ENCODE assay signal across 8 cellular contexts in the genomic region with DNA sequence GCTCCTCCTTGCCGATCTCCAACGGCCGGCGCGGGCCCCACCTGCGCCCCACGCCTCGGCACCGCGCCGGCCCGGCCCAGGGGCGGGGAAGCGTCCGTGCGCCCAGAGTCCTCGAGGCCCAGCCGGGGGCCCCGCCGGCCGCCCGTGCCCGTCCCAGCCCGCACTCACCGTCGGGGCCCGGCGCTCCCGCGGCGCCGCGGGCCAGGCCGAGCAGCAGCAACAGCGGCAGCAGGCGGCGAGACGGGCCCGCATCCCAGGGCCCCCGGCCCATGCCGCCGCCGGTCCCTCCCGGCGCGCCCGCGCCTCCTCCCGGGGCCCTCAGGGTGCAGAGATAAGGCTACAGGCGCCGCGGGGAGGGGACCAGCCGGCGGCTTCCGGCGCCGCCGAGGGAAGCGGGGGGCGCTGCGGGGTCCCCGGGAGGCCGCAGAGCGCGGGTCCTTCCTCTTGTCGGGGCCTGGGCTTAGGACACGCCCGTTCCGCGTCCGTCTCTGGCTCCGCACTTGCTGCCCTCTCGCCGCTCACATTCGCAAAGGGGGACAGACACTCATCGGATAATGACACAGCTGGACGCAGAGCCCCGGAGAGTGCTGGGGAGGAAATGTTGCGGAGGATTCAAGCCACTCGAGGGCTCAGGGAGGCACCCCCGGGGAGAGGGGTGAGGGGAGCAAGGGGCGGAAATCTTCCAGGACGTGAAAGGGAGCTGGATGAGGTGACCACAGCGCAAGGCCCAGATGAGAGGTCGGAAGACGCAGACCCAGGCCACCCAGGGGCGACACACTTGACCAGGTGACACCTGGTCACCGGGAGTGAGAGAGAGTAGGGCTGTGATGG. TPM values are rescaled to one million over a fixed set of nuclear protein-coding genes. Genes with fewer than 3 reads are reported as not detected.
DNase-seq lines count a peak whose midpoint lies in the region; ATAC-seq and TF ChIP-seq lines count a peak whose summit lies in the region.

A gene (minus strand): TSS at position 333 of the 831 bp plus-strand sequence. CDS start 62 bp downstream, at position 271.

- H3K27ac ChIP-seq in BLaER1 (peak within 1 kb of the TSS; percentile 98), PC-3 (ENCODE audit: low read length) (peak within 1 kb of the TSS; percentile 90)

- no peak for TF ChIP-seq CTCF in PC-3 (conservative IDR thresholded peaks at IDR 0.05; ENCODE audit: low read depth, low read length)

- H3K4me1 ChIP-seq in BLaER1 (peaks cover 22% of the 10 kb centered on the region), PC-3 (ENCODE audit: insufficient read depth, low read length) (peaks cover 16% of the 10 kb centered on the region), adipocyte (ENCODE audit: control insufficient read depth, insufficient read depth, low read length) (peaks cover 22% of the 10 kb centered on the region)

- ATAC-seq in GM18867 (IDR thresholded peaks at IDR 0.05; ENCODE audit: unreplicated experiment) (peak; percentile 62), HG03025 (IDR thresholded peaks at IDR 0.05; ENCODE audit: low FRiP score, unreplicated experiment) (peak; percentile 50), PC-3 (peak; percentile 62), sciatic nerve (peak; percentile 41)

- CTCF ChIA-PET in PC-3 (lab: Charles Lee): interaction anchor here (0.6 kb wide), 1 partner anchor 158 kb away, joined by 5 read pairs; a partner anchor contains a TSS

- H3K27me3 ChIP-seq in BLaER1 (no peaks in the 10 kb centered on the region), PC-3 (ENCODE audit: low read length) (no peaks in the 10 kb centered on the region), adipocyte (replicated peaks; ENCODE audit: control insufficient read depth, insufficient read depth, low read length) (no peaks in the 10 kb centered on the region)

- BruUV-seq in PC-3 (replicated peaks; lab: Mats Ljungman, UMichigan): no TSS peak

- 0 out of 2 replicates have a peak, but pooled peaks cover 4% of the 10 kb centered on the region for H3K79me2 ChIP-seq in PC-3 (ENCODE audit: low read length)

- POLR2A ChIA-PET in PC-3 (lab: Charles Lee; ENCODE audit: unreplicated experiment): interaction anchor here (0.7 kb wide), 1 partner anchor 46 kb away, joined by 4 read pairs; no protein-coding TSS in a partner anchor

- H3K36me3 ChIP-seq in BLaER1 (no peaks in the 10 kb centered on the region), PC-3 (ENCODE audit: low read depth, low read length) (no peaks in the 10 kb centered on the region), adipocyte (ENCODE audit: control insufficient read depth, insufficient read depth, low read length, severe bottlenecking) (no peaks in the 10 kb centered on the region)

- H3F3A ChIP-seq in PC-3 (ENCODE audit: low read length, unreplicated experiment): no peaks in the 10 kb centered on the region

- H3K4me3 ChIP-seq in BLaER1 (peak within 1 kb of the TSS; percentile 86), PC-3 (ENCODE audit: low read length) (peak within 1 kb of the TSS; percentile 57), adipocyte (ENCODE audit: low read length) (peak within 1 kb of the TSS; percentile 75)

- no peaks in the 10 kb centered on the region for H4K20me1 ChIP-seq in BLaER1
- no peaks in the 10 kb centered on the region for H4K20me1 ChIP-seq in PC-3 (ENCODE audit: low read length)

- H3K9me3 ChIP-seq in BLaER1 (no peaks in the 10 kb centered on the region), PC-3 (ENCODE audit: low read length) (no peaks in the 10 kb centered on the region), adipocyte (ENCODE audit: control insufficient read depth, low read length) (no peaks in the 10 kb centered on the region)

- H3K9ac ChIP-seq in BLaER1 (peak within 1 kb of the TSS; percentile 91), PC-3 (ENCODE audit: low read length) (peak within 1 kb of the TSS; percentile 82), adipocyte (ENCODE audit: low read length) (peak within 1 kb of the TSS; percentile 83)

- intact Hi-C loops in PC-3 (cut with micrococcal nuclease): no loop called here
- intact Hi-C loops in sciatic nerve (cut with DNase I): no loop called here

- DNase-seq in PC-3 (no peak), adipocyte (ENCODE audit: low read depth) (peak; percentile 56), hepatic stellate cell (ENCODE audit: low spot score) (peak; percentile 40), sciatic nerve (ENCODE audit: low spot score) (no peak), COLO829 (ENCODE audit: low spot score) (no peak)

- H3K9me2 ChIP-seq in PC-3 (replicated peaks; ENCODE audit: low read length): no peaks in the 10 kb centered on the region

- peak within 1 kb of the TSS; percentile 92 for H3K4me2 ChIP-seq in BLaER1
- peak within 1 kb of the TSS; percentile 86 for H3K4me2 ChIP-seq in PC-3 (ENCODE audit: low read length)

- peak within 1 kb of the TSS; percentile 91 for H2AFZ ChIP-seq in PC-3 (ENCODE audit: low read length)

RNA-seq across cellular contexts. Expression of the gene that starts here (rescaled TPM):
- 7.4 and 9.3 TPM in 2 replicates for total RNA-seq in PC-3 (2014; rRNA removed)
- total RNA-seq in sciatic nerve: 12.8 TPM

Comparison
In these comparisons a context has a peak if more than half of its experiments do, and no peak if none do; other contexts are left out.
1. DNase-seq: peak in adipocyte (single experiment) and hepatic stellate cell (single experiment); none in PC-3 (single experiment), sciatic nerve (single experiment) and COLO829 (single experiment).
2. Peak in every context shown above with its lines, with median percentiles within 50 percentile points of each other: H3K4me3 ChIP-seq, H3K9ac ChIP-seq and ATAC-seq.